ENCODE assay signal across 20 cellular contexts in the genomic region with DNA sequence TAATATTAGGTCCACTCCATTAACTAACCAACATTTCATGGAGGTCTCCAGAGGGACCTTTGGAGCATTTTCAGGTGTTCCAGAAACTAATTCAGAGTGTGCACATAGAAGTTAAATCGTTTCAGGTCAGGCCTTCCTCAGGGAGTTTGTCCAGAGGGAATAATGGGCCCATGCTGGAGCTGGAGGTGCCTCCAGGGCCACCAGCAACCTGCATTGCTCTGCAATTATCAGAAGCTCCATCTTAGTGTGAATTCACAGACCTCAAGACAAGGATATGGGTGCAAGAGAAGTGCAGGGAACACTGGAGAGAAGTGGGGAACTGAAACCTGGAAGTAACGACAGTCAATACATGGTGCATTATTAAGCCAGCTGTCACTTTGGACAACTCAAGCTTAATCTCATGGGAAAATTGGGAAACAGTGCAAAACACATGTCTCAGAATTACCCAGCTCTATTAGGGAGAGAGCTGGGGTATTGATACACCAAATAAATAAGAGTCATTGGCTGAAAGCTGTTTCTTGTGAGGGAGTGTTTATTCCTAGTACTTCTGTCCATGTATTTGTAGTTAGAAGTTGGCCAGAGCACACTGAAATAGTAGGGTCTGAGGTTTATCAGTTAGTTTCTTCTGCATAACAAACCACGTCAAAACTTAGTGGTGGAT.
"Had no signal": no experiment of that assay in that cellular context is flagged by ENCODE, and none has a peak within 500 bp of the region (broad histone marks: within the 10 kb centered on the region; RNA-seq: fewer than 3 reads in every experiment).

No MANE protein-coding gene starts in this region.

- H3K27me3 ChIP-seq: gastrocnemius medialis had no signal

- H3K36me3 ChIP-seq: esophagus muscularis mucosa, gastrocnemius medialis, heart right ventricle, left lung, lower lobe of right lung had no signal

- H3K9me3 ChIP-seq: gastrocnemius medialis, lower lobe of right lung, mucosa of descending colon had no signal

- H3K27ac ChIP-seq: coronary artery, dorsolateral prefrontal cortex, esophagus muscularis mucosa, gastrocnemius medialis, heart right ventricle, left lung, lower lobe of right lung had no signal

- H3K4me3 ChIP-seq: coronary artery, dorsolateral prefrontal cortex, esophagus muscularis mucosa, gastrocnemius medialis, heart right ventricle, left lung, lower lobe of right lung, mucosa of descending colon had no signal

- H3K4me1 ChIP-seq: esophagus muscularis mucosa, gastrocnemius medialis, heart right ventricle, left lung, lower lobe of right lung had no signal

- DNase-seq: dermis blood vessel endothelial cell; dorsolateral prefrontal cortex; effector CD4-positive, alpha-beta T cell; effector memory CD4-positive, alpha-beta T cell; foreskin melanocyte; gastrocnemius medialis; glutamatergic neuron; head of caudate nucleus; heart right ventricle; hippocampal formation; left cardiac atrium; left lung; left ventricle myocardium superior; lower lobe of right lung; mesenchymal stem cell; mucosa of descending colon; naive B cell; naive thymus-derived CD8-positive, alpha-beta T cell had no signal

- ATAC-seq: gastrocnemius medialis; heart right ventricle; left cardiac atrium; left lung; left ventricle myocardium superior; lower lobe of right lung; mucosa of descending colon; naive thymus-derived CD8-positive, alpha-beta T cell had no signal
